In genomic region chr5:163585206-163585605, GRCh38 we compare ENCODE assay signal across 22 cellular contexts.
DNase-seq lines count a peak whose midpoint lies in the region; ATAC-seq and TF ChIP-seq lines count a peak whose summit lies in the region.
"Had no signal": no experiment of that assay in that cellular context is flagged by ENCODE, and none has a peak within 500 bp of the region (broad histone marks: within the 10 kb centered on the region; RNA-seq: fewer than 3 reads in every experiment).

No MANE protein-coding gene starts in this region.

- TF ChIP-seq CTCF in astrocyte of the cerebellum (IDR thresholded peaks at IDR 0.05; ENCODE audit: low read depth, low read length, missing control alignments): no peak
- no peak for TF ChIP-seq CTCF in CD4-positive, alpha-beta T cell (IDR thresholded peaks at IDR 0.05)
- TF ChIP-seq CTCF in suprapubic skin (IDR thresholded peaks at IDR 0.05): no peak

- no peak for ATAC-seq in CD4-positive, alpha-beta T cell (ENCODE audit: poor library complexity)
- ATAC-seq: activated CD4-positive, CD25-positive, alpha-beta regulatory T cell treated with anti-CD3 and anti-CD28 coated beads, Interleukin-2, amount 50 U/mL, for 24 hours; activated CD8-positive, alpha-beta T cell treated with anti-CD3 and anti-CD28 coated beads, Interleukin-2, amount 10 ng/mL, durations not matched to agents 7 days and 5 days; gastroesophageal sphincter; upper lobe of right lung had no signal

- no peaks in the 10 kb centered on the region for H3K36me3 ChIP-seq in suprapubic skin
- H3K36me3 ChIP-seq: gastroesophageal sphincter, left ventricle myocardium inferior, neural progenitor cell, upper lobe of right lung had no signal

- TF ChIP-seq EP300 in suprapubic skin (IDR thresholded peaks at IDR 0.05): no peak

- H3K4me3 ChIP-seq in astrocyte of the cerebellum (ENCODE audit: low read depth, low read length): no peak overlapping the region
- no peak overlapping the region for H3K4me3 ChIP-seq in suprapubic skin
- H3K4me3 ChIP-seq: gastroesophageal sphincter, left ventricle myocardium inferior, neural progenitor cell, upper lobe of right lung had no signal

- no peak overlapping the region for H3K27ac ChIP-seq in CD4-positive, alpha-beta T cell (ENCODE audit: low read depth, low read length)
- no peak overlapping the region for H3K27ac ChIP-seq in suprapubic skin
- H3K27ac ChIP-seq: gastroesophageal sphincter, left ventricle myocardium inferior, neural progenitor cell, upper lobe of right lung had no signal

- intact Hi-C loops in CD4-positive, alpha-beta T cell (cut with DNase I, micrococcal nuclease): no loop called here

- H3K9me3 ChIP-seq in CD4-positive, alpha-beta T cell (ENCODE audit: control insufficient read depth, low read length): no peaks in the 10 kb centered on the region
- H3K9me3 ChIP-seq in suprapubic skin: no peaks in the 10 kb centered on the region
- H3K9me3 ChIP-seq: gastroesophageal sphincter, left ventricle myocardium inferior, upper lobe of right lung had no signal

- CTCF ChIA-PET in CD4-positive, alpha-beta T cell (lab: Charles Lee): no interaction called here

- H3K36me3 Mint-ChIP-seq in CD4-positive, alpha-beta T cell (ENCODE audit: low read depth): no peaks in the 10 kb centered on the region
- H3K36me3 Mint-ChIP-seq: activated naive CD8-positive, alpha-beta T cell; IgD-negative memory B cell; neural progenitor cell had no signal

- POLR2A ChIA-PET in CD4-positive, alpha-beta T cell (lab: Charles Lee): no interaction called here

- no peaks in the 10 kb centered on the region for H3K9me3 Mint-ChIP-seq in CD4-positive, alpha-beta T cell
- H3K9me3 Mint-ChIP-seq: dendritic cell treated with granulocyte-macrophage colony-stimulating factor and Interleukin-4, amounts not matched to agents 40 ng/mL and 50 ng/mL, for 4 days; IgD-negative memory B cell had no signal

- H3K4me3 Mint-ChIP-seq in CD4-positive, alpha-beta T cell: no peak overlapping the region
- H3K4me3 Mint-ChIP-seq: activated CD8-positive, alpha-beta T cell treated with anti-CD3 and anti-CD28 coated beads, Interleukin-2, amount 10 ng/mL, durations not matched to agents 7 days and 5 days; activated naive CD8-positive, alpha-beta T cell; dendritic cell treated with granulocyte-macrophage colony-stimulating factor and Interleukin-4, amounts not matched to agents 40 ng/mL and 50 ng/mL, for 4 days; IgD-negative memory B cell; neural progenitor cell had no signal

- DNase-seq in AG08395 (ENCODE audit: low spot score) (peak; percentile 54), HS-5 (ENCODE audit: low read depth) (peak; percentile 88), astrocyte of the cerebellum (ENCODE audit: low read depth) (peak; percentile 92), iris pigment epithelial cell (ENCODE audit: low read depth) (peak; percentile 52), mucosa of gallbladder (ENCODE audit: low spot score) (no peak), suprapubic skin (ENCODE audit: low spot score in 2 of 2) (no peak), activated gamma-delta T cell (lab: John Stamatoyannopoulos, UW) (no peak)
- no peak for DNase-seq in CD4-positive, alpha-beta T cell
- DNase-seq: activated CD8-positive, alpha-beta T cell treated with anti-CD3 and anti-CD28 coated beads, Interleukin-2, amount 10 ng/mL, durations not matched to agents 7 days and 5 days; DND-41; GOT3; left ventricle myocardium inferior; MM.1S; NCI-H82; stimulated activated CD4-positive, alpha-beta T cell treated with anti-CD3 and anti-CD28 coated beads, Interleukin-4, amount 100 ng/mL, for 24 hours; upper lobe of right lung had no signal

- H3K4me1 Mint-ChIP-seq in CD4-positive, alpha-beta T cell (ENCODE audit: low read depth): no peaks in the 10 kb centered on the region
- H3K4me1 Mint-ChIP-seq: IgD-negative memory B cell, neural progenitor cell had no signal

- no peaks in the 10 kb centered on the region for H3K27me3 ChIP-seq in CD4-positive, alpha-beta T cell (ENCODE audit: control insufficient read depth, insufficient read depth, low read length)
- no peaks in the 10 kb centered on the region for H3K27me3 ChIP-seq in suprapubic skin
- H3K27me3 ChIP-seq: neural progenitor cell had no signal

- in situ Hi-C loops in astrocyte of the cerebellum (cut with HindIII; ENCODE audit: low sequenced_read_pairs): no loop called here

- H3K27ac Mint-ChIP-seq in CD4-positive, alpha-beta T cell: no peak overlapping the region
- H3K27ac Mint-ChIP-seq: activated CD8-positive, alpha-beta T cell treated with anti-CD3 and anti-CD28 coated beads, Interleukin-2, amount 10 ng/mL, durations not matched to agents 7 days and 5 days; activated naive CD8-positive, alpha-beta T cell; dendritic cell treated with granulocyte-macrophage colony-stimulating factor and Interleukin-4, amounts not matched to agents 40 ng/mL and 50 ng/mL, for 4 days; IgD-negative memory B cell; neural progenitor cell had no signal

- H3K27me3 Mint-ChIP-seq in CD4-positive, alpha-beta T cell: peaks cover 40% of the 10 kb centered on the region
- H3K27me3 Mint-ChIP-seq: dendritic cell treated with granulocyte-macrophage colony-stimulating factor and Interleukin-4, amounts not matched to agents 40 ng/mL and 50 ng/mL, for 4 days had no signal

- H3K4me1 ChIP-seq in suprapubic skin: no peaks in the 10 kb centered on the region
- H3K4me1 ChIP-seq: gastroesophageal sphincter, left ventricle myocardium inferior, neural progenitor cell, upper lobe of right lung had no signal

- WGBS in suprapubic skin: 71% methylated on average over 1 of the region's 1 CpG

- TF ChIP-seq POLR2A in suprapubic skin (IDR thresholded peaks at IDR 0.05): no peak

Comparison
In these comparisons a context has a peak if more than half of its experiments do, and no peak if none do; other contexts are left out.
1. DNase-seq: peak in AG08395 (single experiment), HS-5 (single experiment), astrocyte of the cerebellum (single experiment) and iris pigment epithelial cell (single experiment); none in mucosa of gallbladder (single experiment), CD4-positive, alpha-beta T cell (0 of 10), suprapubic skin (0 of 2) and activated gamma-delta T cell (single experiment).